In the genomic region with DNA sequence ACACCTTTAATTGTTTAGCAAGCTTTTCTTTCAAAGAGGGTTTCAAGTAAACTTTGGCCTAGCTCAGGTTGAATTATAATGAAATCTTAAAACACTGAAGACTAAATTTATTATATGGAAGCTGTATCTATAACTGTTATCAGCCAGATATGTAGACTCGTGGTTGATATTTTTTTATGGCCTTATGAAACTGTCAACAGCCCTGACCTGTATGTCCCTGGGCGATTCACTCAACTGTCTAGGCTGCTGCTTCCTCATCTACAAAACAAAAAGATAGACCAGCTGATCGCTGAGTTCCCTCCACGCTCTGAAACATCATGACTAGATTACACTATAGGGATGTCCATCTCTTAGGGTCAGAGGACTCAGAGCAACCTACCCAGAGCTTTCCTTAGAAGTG, we compare ENCODE assay signal across 16 cellular contexts. TPM values are rescaled to one million over a fixed set of nuclear protein-coding genes. Genes with fewer than 3 reads are reported as not detected.
DNase-seq lines count a peak whose midpoint lies in the region; ATAC-seq and TF ChIP-seq lines count a peak whose summit lies in the region.
"Had no signal": no experiment of that assay in that cellular context is flagged by ENCODE, and none has a peak within 500 bp of the region (broad histone marks: within the 10 kb centered on the region; RNA-seq: fewer than 3 reads in every experiment).

No MANE protein-coding gene starts in this region.

- intact Hi-C loops in mucosa of descending colon (cut with DNase I, micrococcal nuclease) (no loop called here), tibial artery (cut with DNase I; ENCODE audit: low total_unique reads) (no loop called here), stomach (cut with DNase I; ENCODE audit: low total_unique reads) (no loop called here)

- no peak for TF ChIP-seq EP300 in stomach (IDR thresholded peaks at IDR 0.05)

- H3K4me1 Mint-ChIP-seq in effector memory CD8-positive, alpha-beta T cell (ENCODE audit: low read depth in 2 of 2) = no peaks in the 10 kb centered on the region
- H3K4me1 Mint-ChIP-seq: CD4-positive, alpha-beta memory T cell had no signal

- peak; percentile 32 for DNase-seq in SW480 (ENCODE audit: low spot score)
- DNase-seq in mucosa of descending colon = no peak
- DNase-seq in tibial artery = no peak
- no peak for DNase-seq in OCI-M1 (lab: John Stamatoyannopoulos, UW)
- DNase-seq in effector memory CD8-positive, alpha-beta T cell = no peak
- DNase-seq in stomach = no peak
- DNase-seq: C1 segment of cervical spinal cord; Calu3; CD4-positive, alpha-beta memory T cell; COR-L47; DMS53; DMS79 treated with DMSO at 0.1 percent for 48 hours; GF-D8; GOT3; HFFc6 had no signal

- no peaks in the 10 kb centered on the region for H3K27me3 Mint-ChIP-seq in effector memory CD8-positive, alpha-beta T cell
- H3K27me3 Mint-ChIP-seq: CD4-positive, alpha-beta memory T cell had no signal

- no peak overlapping the region for H3K27ac Mint-ChIP-seq in effector memory CD8-positive, alpha-beta T cell
- H3K27ac Mint-ChIP-seq: CD4-positive, alpha-beta memory T cell; HFFc6 had no signal

- WGBS in stomach, 5 donors = 59 to 95% (median 69%) methylated on average over 4 of the region's 4 CpGs

- H3K4me3 ChIP-seq in mucosa of descending colon (no peak overlapping the region), tibial artery (no peak overlapping the region), stomach (no peak overlapping the region)
- H3K4me3 ChIP-seq: HAP-1 had no signal

- no peaks in the 10 kb centered on the region for H3K36me3 ChIP-seq in mucosa of descending colon (ENCODE audit: low read depth)
- H3K36me3 ChIP-seq in tibial artery = no peaks in the 10 kb centered on the region
- H3K36me3 ChIP-seq in stomach = no peaks in the 10 kb centered on the region
- H3K36me3 ChIP-seq: HAP-1 had no signal

- no peaks in the 10 kb centered on the region for H3K4me1 ChIP-seq in mucosa of descending colon (ENCODE audit: low read depth)
- peaks cover 0 to 31% (median 6%) of the 10 kb centered on the region in 4 donors for H3K4me1 ChIP-seq in tibial artery
- no peaks in the 10 kb centered on the region for H3K4me1 ChIP-seq in stomach
- H3K4me1 ChIP-seq: HAP-1 had no signal

- no peaks in the 10 kb centered on the region for H3K9me3 ChIP-seq in mucosa of descending colon
- no peaks in the 10 kb centered on the region for H3K9me3 ChIP-seq in tibial artery
- no peaks in the 10 kb centered on the region for H3K9me3 ChIP-seq in stomach
- H3K9me3 ChIP-seq: HAP-1 had no signal

- H3K9me3 Mint-ChIP-seq in effector memory CD8-positive, alpha-beta T cell = no peaks in the 10 kb centered on the region
- H3K9me3 Mint-ChIP-seq: HFFc6 had no signal

- no peaks in the 10 kb centered on the region for H3K27me3 ChIP-seq in tibial artery
- no peaks in the 10 kb centered on the region for H3K27me3 ChIP-seq in stomach

- no peaks in the 10 kb centered on the region for H3K36me3 Mint-ChIP-seq in effector memory CD8-positive, alpha-beta T cell (ENCODE audit: insufficient read depth)
- H3K36me3 Mint-ChIP-seq: CD4-positive, alpha-beta memory T cell had no signal

- ATAC-seq in mucosa of descending colon = peak; percentile 55
- ATAC-seq in effector memory CD8-positive, alpha-beta T cell (replicated peaks) = no peak

- TF ChIP-seq POLR2A in stomach (IDR thresholded peaks at IDR 0.05) = no peak

- H3K27ac ChIP-seq in tibial artery (peak overlapping the region; percentile 77 to 81), stomach (no peak overlapping the region)

- no peak overlapping the region for H3K4me3 Mint-ChIP-seq in effector memory CD8-positive, alpha-beta T cell
- H3K4me3 Mint-ChIP-seq: CD4-positive, alpha-beta memory T cell; HFFc6 had no signal

- TF ChIP-seq CTCF in mucosa of descending colon (IDR thresholded peaks at IDR 0.05) (no peak), tibial artery (IDR thresholded peaks at IDR 0.05) (no peak), stomach (IDR thresholded peaks at IDR 0.05) (no peak)

RNA-seq across cellular contexts. Expression of a gene that starts 21.1 kb away (rescaled TPM):
- total RNA-seq in mucosa of descending colon (10 to 100 TPM; 15.7 to 47.1 (median 20.0) TPM), stomach (10 to 100 TPM in 3 of 5 donors, 1 to 10 TPM in 1, under 1 TPM in 1; 0.29 to 81.1 (median 22.0) TPM)
- 1 to 10 TPM; 2.0 to 3.2 (median 2.3) TPM for polyA plus RNA-seq in stomach

Comparison
In these comparisons a context has a peak if more than half of its experiments do, and no peak if none do; other contexts are left out.
1. H3K27ac ChIP-seq: peak in tibial artery (2 of 2); none in stomach (0 of 5).